Comparison of ENCODE assay signal across 26 cellular contexts in the genomic region with DNA sequence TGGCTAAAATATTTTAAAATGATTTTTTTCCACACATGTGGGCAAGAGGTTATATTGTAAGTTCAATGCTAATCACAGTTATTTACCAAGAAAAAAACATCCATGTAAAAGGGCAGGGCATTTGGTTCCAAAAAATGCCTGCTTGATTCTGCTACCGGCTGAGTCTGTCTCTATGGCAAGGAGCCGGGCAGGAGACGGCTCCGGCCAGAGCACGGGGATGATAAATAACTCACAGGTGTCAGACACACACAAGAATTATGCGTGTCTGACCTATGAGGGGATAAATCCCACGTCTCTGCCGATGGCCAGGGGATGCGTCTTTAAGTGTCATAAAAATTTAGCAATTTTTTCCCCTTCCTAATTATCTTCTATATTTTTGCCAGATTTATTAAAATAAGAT.
"Had no signal": no experiment of that assay in that cellular context is flagged by ENCODE, and none has a peak within 500 bp of the region (broad histone marks: within the 10 kb centered on the region; RNA-seq: fewer than 3 reads in every experiment).

No MANE protein-coding gene starts in this region.

- H3K4me1 ChIP-seq: colonic mucosa, foreskin keratinocyte, gastroesophageal sphincter, heart left ventricle, left lung, lower lobe of right lung had no signal

- H3K27ac Mint-ChIP-seq: dendritic cell treated with granulocyte-macrophage colony-stimulating factor and Interleukin-4, amounts not matched to agents 40 ng/mL and 50 ng/mL, for 4 days; effector memory CD8-positive, alpha-beta T cell; endodermal cell; immature natural killer cell; mesothelial cell of epicardium; naive B cell; naive thymus-derived CD8-positive, alpha-beta T cell had no signal

- H3K27me3 Mint-ChIP-seq: dendritic cell treated with granulocyte-macrophage colony-stimulating factor and Interleukin-4, amounts not matched to agents 40 ng/mL and 50 ng/mL, for 4 days had no signal

- H3K27me3 ChIP-seq: colonic mucosa, foreskin keratinocyte, hepatocyte had no signal

- H3K4me3 Mint-ChIP-seq: dendritic cell treated with granulocyte-macrophage colony-stimulating factor and Interleukin-4, amounts not matched to agents 40 ng/mL and 50 ng/mL, for 4 days; effector memory CD8-positive, alpha-beta T cell; endodermal cell; immature natural killer cell; mesothelial cell of epicardium; naive B cell; naive thymus-derived CD8-positive, alpha-beta T cell had no signal

- H3K36me3 Mint-ChIP-seq: mesothelial cell of epicardium had no signal

- H3K4me3 ChIP-seq: colonic mucosa, gastroesophageal sphincter, heart left ventricle, hepatocyte, left lung, lower lobe of right lung, mucosa of descending colon had no signal

- H3K27ac ChIP-seq: colonic mucosa, epithelial cell of prostate, foreskin keratinocyte, gastroesophageal sphincter, heart left ventricle, hepatocyte, left lung, lower lobe of right lung had no signal

- H3K4me1 Mint-ChIP-seq: endodermal cell; immature natural killer cell; naive B cell; naive thymus-derived CD8-positive, alpha-beta T cell had no signal

- H3K36me3 ChIP-seq: colonic mucosa, gastroesophageal sphincter, heart left ventricle, left lung, lower lobe of right lung had no signal

- H3K9me3 ChIP-seq: colonic mucosa had no signal

- DNase-seq: colonic mucosa; cortex of kidney; effector CD8-positive, alpha-beta T cell; effector memory CD8-positive, alpha-beta T cell; endodermal cell; erythroblast; foreskin keratinocyte; heart left ventricle; hypothalamus; immature natural killer cell; islet precursor cell; kidney; kidney glomerular epithelial cell; left colon; left ventricle myocardium superior; lower lobe of right lung; mesenchymal stem cell; mucosa of descending colon; naive B cell; naive thymus-derived CD8-positive, alpha-beta T cell had no signal
